ENCODE assay signal across 20 cellular contexts in the genomic region with DNA sequence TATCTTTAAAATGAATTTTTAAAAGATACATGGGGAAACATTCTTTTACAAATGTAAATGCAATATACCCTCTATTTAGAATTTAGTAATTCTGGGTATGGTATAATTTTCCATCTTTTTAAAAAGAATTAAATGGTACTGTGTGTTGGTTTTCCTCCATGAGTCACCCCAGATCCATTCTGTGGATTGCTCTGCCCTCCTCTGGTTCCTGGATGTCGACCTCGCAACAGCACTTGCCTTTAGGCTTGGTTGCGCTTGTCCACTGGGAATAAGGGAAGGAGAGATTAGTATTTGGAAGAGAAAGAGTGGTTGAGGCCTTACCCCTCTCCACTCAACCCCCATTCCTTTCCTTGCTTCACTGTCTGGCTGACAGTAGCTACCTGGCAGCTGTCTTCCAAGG.
"Had no signal": no experiment of that assay in that cellular context is flagged by ENCODE, and none has a peak within 500 bp of the region (broad histone marks: within the 10 kb centered on the region; RNA-seq: fewer than 3 reads in every experiment).

No MANE protein-coding gene starts in this region.

- H3K9me3 ChIP-seq: left lung, pancreas, psoas muscle, right atrium auricular region, spleen, thoracic aorta, vagina had no signal

- H3K27me3 ChIP-seq: left lung, pancreas, right atrium auricular region, spleen, vagina had no signal

- H3K4me3 ChIP-seq: left lung, lung, pancreas, psoas muscle, right atrium auricular region, spleen, thoracic aorta, vagina had no signal

- DNase-seq: activated CD4-positive, alpha-beta T cell treated with anti-CD3 and anti-CD28 coated beads, Interleukin-2, amount 10 ng/mL, durations not matched to agents 24 days and 14 days; activated CD8-positive, alpha-beta T cell treated with anti-CD3 and anti-CD28 coated beads, Interleukin-2, amount 10 ng/mL, durations not matched to agents 7 days and 5 days; activated gamma-delta T cell; activated naive CD4-positive, alpha-beta T cell treated with anti-CD3 and anti-CD28 coated beads, Interleukin-2, amount 50 U/mL, for 16 hours; activated naive CD8-positive, alpha-beta T cell treated with anti-CD3 and anti-CD28 coated beads, Interleukin-2, amount 50 U/mL, for 24 hours; foreskin melanocyte; kidney glomerular epithelial cell; left lung; midbrain; natural killer cell; pancreas; psoas muscle; spleen; stimulated activated CD4-positive, alpha-beta T cell treated with anti-CD3 and anti-CD28 coated beads, Interleukin-4, amount 100 ng/mL, for 1 hour; stimulated activated naive CD4-positive, alpha-beta T cell had no signal

- H3K36me3 ChIP-seq: left lung, pancreas, right atrium auricular region, spleen, thoracic aorta, vagina had no signal

- H3K27ac ChIP-seq: left lung, pancreas, psoas muscle, right atrium auricular region, spleen, thoracic aorta, vagina had no signal

- ATAC-seq: activated CD4-positive, CD25-positive, alpha-beta regulatory T cell treated with anti-CD3 and anti-CD28 coated beads, Interleukin-2, amount 50 U/mL, for 24 hours; activated CD8-positive, alpha-beta T cell treated with anti-CD3 and anti-CD28 coated beads, Interleukin-2, amount 10 ng/mL, durations not matched to agents 7 days and 5 days; activated naive CD8-positive, alpha-beta T cell treated with anti-CD3 and anti-CD28 coated beads, Interleukin-2, amount 50 U/mL, for 24 hours; left lung; natural killer cell; pancreas; psoas muscle had no signal

- H3K4me1 ChIP-seq: pancreas, psoas muscle, right atrium auricular region had no signal
